ENCODE assay signal across 1 cellular context in genomic region chr3:121545564-121546455, GRCh38.
TF ChIP-seq lines count a peak whose summit lies in the region.

TSS of gene POLQ (minus strand) at chr3:121545988. CDS start at chr3:121545877, 111 bp downstream.

TF ChIP-seq in HepG2, 621 proteins besides CTCF, POLR2A, EP300 and RAD21 (continued from another document and continues in another):
- TF ChIP-seq AKNA (CRISPR knock-in tag; IDR thresholded peaks at IDR 0.05; ENCODE audit: borderline replicate concordance) (0 out of 2 replicates have a peak, but pooled peaks have one; percentile 45), FOXP1 (IDR thresholded peaks at IDR 0.05) (no peak), FOXP1 (CRISPR knock-in tag; IDR thresholded peaks at IDR 0.05) (no peak), TOPORS (CRISPR knock-in tag; IDR thresholded peaks at IDR 0.05) (0 out of 2 replicates have a peak, but pooled peaks have one; percentile 24), ELF4 (CRISPR knock-in tag; IDR thresholded peaks at IDR 0.05; ENCODE audit: borderline replicate concordance) (peak; percentile 45; the same call in 1 of the 2 replicates), IRF2 (CRISPR knock-in tag; IDR thresholded peaks at IDR 0.05) (peak; percentile 72; the same call in 1 of the 2 replicates), SRSF1 (optimal IDR thresholded peaks at IDR 0.05; ENCODE audit: low read depth, low read length) (no peak), SALL2 (CRISPR knock-in tag; IDR thresholded peaks at IDR 0.05) (no peak), SAP130 (CRISPR knock-in tag; IDR thresholded peaks at IDR 0.05; ENCODE audit: low read depth) (peak; percentile 100), HOXD1 (CRISPR knock-in tag; IDR thresholded peaks at IDR 0.05) (0 out of 2 replicates have a peak, but pooled peaks have one; percentile 66), ZNF225 (CRISPR knock-in tag; IDR thresholded peaks at IDR 0.05) (0 out of 2 replicates have a peak, but pooled peaks have one; percentile 19), ETV5 (CRISPR knock-in tag; IDR thresholded peaks at IDR 0.05; ENCODE audit: borderline replicate concordance) (peak; percentile 75; the same call in 1 of the 2 replicates), ZNF143 (CRISPR knock-in tag; IDR thresholded peaks at IDR 0.05) (peak; percentile 44), ZNF17 (CRISPR knock-in tag; IDR thresholded peaks at IDR 0.05) (no peak), NFE2L1 (CRISPR knock-in tag; IDR thresholded peaks at IDR 0.05; ENCODE audit: borderline replicate concordance) (no peak), ARID3A (IDR thresholded peaks at IDR 0.05; ENCODE audit: low read depth, low read length) (peak; percentile 55; the same call in 1 of the 2 replicates), KMT2A (CRISPR knock-in tag; IDR thresholded peaks at IDR 0.05) (peak; percentile 75), SMAD1 (CRISPR knock-in tag; IDR thresholded peaks at IDR 0.05; ENCODE audit: borderline replicate concordance, low read depth) (0 out of 2 replicates have a peak, but pooled peaks have one; percentile 83), KAT8 (CRISPR knock-in tag; IDR thresholded peaks at IDR 0.05) (peak; percentile 98), KLF6 (CRISPR knock-in tag; IDR thresholded peaks at IDR 0.05) (peak; percentile 65; the same call in 1 of the 2 replicates), ZNF577 (CRISPR knock-in tag; IDR thresholded peaks at IDR 0.05; ENCODE audit: borderline replicate concordance, low read depth) (no peak), ZNF598 (CRISPR knock-in tag; IDR thresholded peaks at IDR 0.05; ENCODE audit: borderline replicate concordance) (peak; percentile 22; the same call in 1 of the 2 replicates), ZBTB44 (CRISPR knock-in tag; IDR thresholded peaks at IDR 0.05) (no peak), RXRB (CRISPR knock-in tag; IDR thresholded peaks at IDR 0.05; ENCODE audit: borderline replicate concordance) (0 out of 2 replicates have a peak, but pooled peaks have one; percentile 41), HDAC2 (CRISPR knock-in tag; IDR thresholded peaks at IDR 0.05) (peak; percentile 78; the same call in 1 of the 2 replicates), ZNF772 (CRISPR knock-in tag; IDR thresholded peaks at IDR 0.05) (0 out of 2 replicates have a peak, but pooled peaks have one; percentile 32), ZXDC (CRISPR knock-in tag; IDR thresholded peaks at IDR 0.05) (no peak), HNF1A (IDR thresholded peaks at IDR 0.05; ENCODE audit: low read depth) (0 out of 2 replicates have a peak, but pooled peaks have one; percentile 31), HNF1A (CRISPR knock-in tag; IDR thresholded peaks at IDR 0.05; ENCODE audit: borderline replicate concordance) (no peak), ZNF552 (CRISPR knock-in tag; IDR thresholded peaks at IDR 0.05; ENCODE audit: borderline replicate concordance) (peak; percentile 58; the same call in 1 of the 2 replicates), ELF3 (CRISPR knock-in tag; IDR thresholded peaks at IDR 0.05) (peak; percentile 68), ZMAT5 (CRISPR knock-in tag; IDR thresholded peaks at IDR 0.05; ENCODE audit: borderline replicate concordance, low read depth) (no peak), SIN3A (IDR thresholded peaks at IDR 0.05; ENCODE audit: borderline replicate concordance, low read depth, low read length) (peak; percentile 99), ZBTB46 (CRISPR knock-in tag; IDR thresholded peaks at IDR 0.05; ENCODE audit: borderline replicate concordance) (no peak), GMEB1 (CRISPR knock-in tag; IDR thresholded peaks at IDR 0.05; ENCODE audit: borderline replicate concordance) (peak; percentile 28; the same call in 1 of the 2 replicates), ZBTB7A (CRISPR knock-in tag; IDR thresholded peaks at IDR 0.05) (peak; percentile 40; the same call in 1 of the 2 replicates)
